8 cellular contexts compared by ENCODE assay signal in genomic region chr9:84140535-84141101, GRCh38.
DNase-seq lines count a peak whose midpoint lies in the region; ATAC-seq and TF ChIP-seq lines count a peak whose summit lies in the region.

No MANE protein-coding gene starts in this region.

- H3K27me3 Mint-ChIP-seq in activated T-helper 2 cell treated with anti-CD3 and anti-CD28 coated beads, Interferon-gamma antibody, Interleukin-2, Interleukin-4, amounts not matched to agents 10 μg/mL and 5 μg/mL and 100 μg/mL, durations not matched to agents 14 hours and 24 hours and 36 hours (ENCODE audit: low read depth): peaks cover 46% of the 10 kb centered on the region

- H3K36me3 ChIP-seq in HUES48 (ENCODE audit: control insufficient read depth, insufficient read depth, low read length): no peaks in the 10 kb centered on the region
- H3K36me3 ChIP-seq in right atrium auricular region: no peaks in the 10 kb centered on the region

- ATAC-seq in sciatic nerve: peak; percentile 19
- no peak for ATAC-seq in HG03521 (IDR thresholded peaks at IDR 0.05; ENCODE audit: unreplicated experiment)
- ATAC-seq in GM19397 (IDR thresholded peaks at IDR 0.05; ENCODE audit: unreplicated experiment): no peak
- no peak for ATAC-seq in GM21619 (IDR thresholded peaks at IDR 0.05; ENCODE audit: unreplicated experiment)

- no peak for TF ChIP-seq CTCF in AG04450 (IDR thresholded peaks at IDR 0.05; ENCODE audit: low read depth, low read length)
- no peak for TF ChIP-seq CTCF in right atrium auricular region (IDR thresholded peaks at IDR 0.05)

- H3K4me3 ChIP-seq in AG04450 (ENCODE audit: low read depth, low read length) (peak overlapping the region; percentile 50), HUES48 (ENCODE audit: low read depth, low read length) (peak overlapping the region; percentile 65), right atrium auricular region (peak overlapping the region; percentile 25 to 44)

- H3K27me3 ChIP-seq in AG04450 (ENCODE audit: control insufficient read depth, insufficient read depth, low read length) (peaks cover 52% of the 10 kb centered on the region), HUES48 (ENCODE audit: control insufficient read depth, insufficient read depth, low read length) (peaks cover 47% of the 10 kb centered on the region), right atrium auricular region (peaks cover 0 to 7% of the 10 kb centered on the region in 2 donors)

- H3K9ac ChIP-seq in HUES48 (ENCODE audit: low read depth, low read length): peak overlapping the region; percentile 59

- H3K4me1 ChIP-seq in HUES48 (ENCODE audit: control insufficient read depth, insufficient read depth, low read length) (peaks cover 22% of the 10 kb centered on the region; the same call in 1 of the 2 replicates), right atrium auricular region (peaks cover 0 to 13% of the 10 kb centered on the region in 2 donors)

- POLR2A ChIA-PET in AG04450 (lab: Yijun Ruan, JAX): no interaction called here

- intact Hi-C loops in activated T-helper 2 cell treated with anti-CD3 and anti-CD28 coated beads, Interferon-gamma antibody, Interleukin-2, Interleukin-4, amounts not matched to agents 10 μg/mL and 5 μg/mL and 100 μg/mL, durations not matched to agents 14 hours and 24 hours and 36 hours (cut with micrococcal nuclease): no loop called here
- intact Hi-C loops in sciatic nerve (cut with DNase I): no loop called here

- H3K27ac ChIP-seq in AG04450 (ENCODE audit: low read depth, low read length) (no peak overlapping the region), HUES48 (ENCODE audit: low read depth, low read length) (no peak overlapping the region), right atrium auricular region (no peak overlapping the region)

- peak overlapping the region; percentile 71 for H3K4me3 Mint-ChIP-seq in activated T-helper 2 cell treated with anti-CD3 and anti-CD28 coated beads, Interferon-gamma antibody, Interleukin-2, Interleukin-4, amounts not matched to agents 10 μg/mL and 5 μg/mL and 100 μg/mL, durations not matched to agents 14 hours and 24 hours and 36 hours (ENCODE audit: low read depth)

- H3K27ac Mint-ChIP-seq in activated T-helper 2 cell treated with anti-CD3 and anti-CD28 coated beads, Interferon-gamma antibody, Interleukin-2, Interleukin-4, amounts not matched to agents 10 μg/mL and 5 μg/mL and 100 μg/mL, durations not matched to agents 14 hours and 24 hours and 36 hours: no peak overlapping the region

- DNase-seq in AG04450 (ENCODE audit: low read depth, low spot score): no peak
- no peak for DNase-seq in activated T-helper 2 cell treated with anti-CD3 and anti-CD28 coated beads, Interferon-gamma antibody, Interleukin-2, Interleukin-4, amounts not matched to agents 10 μg/mL and 5 μg/mL and 100 μg/mL, durations not matched to agents 14 hours and 24 hours and 36 hours (ENCODE audit: low spot score)
- no peak for DNase-seq in right atrium auricular region (ENCODE audit: low spot score)
- no peak for DNase-seq in sciatic nerve (ENCODE audit: low spot score)

- peaks cover 5% of the 10 kb centered on the region; the same call in 1 of the 2 replicates for H3K9me3 ChIP-seq in AG04450 (ENCODE audit: control insufficient read depth, insufficient read depth, low read length)
- H3K9me3 ChIP-seq in HUES48 (ENCODE audit: control insufficient read depth, insufficient read depth, low read length): no peaks in the 10 kb centered on the region
- H3K9me3 ChIP-seq in right atrium auricular region: no peaks in the 10 kb centered on the region

- peaks cover 5% of the 10 kb centered on the region for H3K4me1 Mint-ChIP-seq in activated T-helper 2 cell treated with anti-CD3 and anti-CD28 coated beads, Interferon-gamma antibody, Interleukin-2, Interleukin-4, amounts not matched to agents 10 μg/mL and 5 μg/mL and 100 μg/mL, durations not matched to agents 14 hours and 24 hours and 36 hours (ENCODE audit: low read depth)

- CTCF ChIA-PET in AG04450 (lab: Charles Lee): interaction anchor here (1.0 kb wide), 1 partner anchor 33 kb away, joined by 5 read pairs; no protein-coding TSS in a partner anchor

- H3K36me3 Mint-ChIP-seq in activated T-helper 2 cell treated with anti-CD3 and anti-CD28 coated beads, Interferon-gamma antibody, Interleukin-2, Interleukin-4, amounts not matched to agents 10 μg/mL and 5 μg/mL and 100 μg/mL, durations not matched to agents 14 hours and 24 hours and 36 hours (ENCODE audit: low read depth): no peaks in the 10 kb centered on the region

- H3K9me3 Mint-ChIP-seq in activated T-helper 2 cell treated with anti-CD3 and anti-CD28 coated beads, Interferon-gamma antibody, Interleukin-2, Interleukin-4, amounts not matched to agents 10 μg/mL and 5 μg/mL and 100 μg/mL, durations not matched to agents 14 hours and 24 hours and 36 hours: no peaks in the 10 kb centered on the region
